8 cellular contexts compared by ENCODE assay signal in the genomic region with DNA sequence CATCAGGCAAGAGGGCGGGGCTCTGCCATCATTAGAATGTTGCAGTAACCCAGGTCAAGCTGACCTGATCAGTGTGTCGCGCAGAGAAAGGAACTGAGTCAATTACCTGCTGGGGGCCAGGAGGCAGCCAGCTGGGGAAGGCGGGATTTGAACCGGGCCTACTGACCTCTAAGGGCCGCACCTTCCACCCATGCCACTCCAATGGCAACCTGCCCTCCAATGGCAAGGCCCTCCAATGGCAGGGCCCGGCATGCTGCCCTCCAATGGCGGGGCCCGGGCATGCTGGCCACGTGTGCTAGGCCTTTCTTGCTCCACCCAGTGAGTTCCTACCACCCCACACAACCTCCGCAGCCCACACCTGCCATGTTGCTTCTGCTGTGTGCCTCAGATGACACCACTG.
"Had no signal": no experiment of that assay in that cellular context is flagged by ENCODE, and none has a peak within 500 bp of the region (broad histone marks: within the 10 kb centered on the region; RNA-seq: fewer than 3 reads in every experiment).

No MANE protein-coding gene starts in this region.

- ATAC-seq: K562 had no signal

- H3K4me3 ChIP-seq: GM23248, HAP-1, K562 had no signal

- FAIRE-seq: H1, H54, HTR-8/SVneo, K562 had no signal

- H3K9ac ChIP-seq: GM23248 had no signal

- H3K27ac ChIP-seq: GM23248 had no signal

- H3K36me3 ChIP-seq: HAP-1 had no signal

- H3K9me3 ChIP-seq: HAP-1 had no signal

- H3K4me1 ChIP-seq: HAP-1 had no signal

- H2AFZ ChIP-seq: GM23248 had no signal

- DNase-seq: GM23248, IMR-90, KG1 had no signal
